9 cellular contexts compared by ENCODE assay signal in the genomic region with DNA sequence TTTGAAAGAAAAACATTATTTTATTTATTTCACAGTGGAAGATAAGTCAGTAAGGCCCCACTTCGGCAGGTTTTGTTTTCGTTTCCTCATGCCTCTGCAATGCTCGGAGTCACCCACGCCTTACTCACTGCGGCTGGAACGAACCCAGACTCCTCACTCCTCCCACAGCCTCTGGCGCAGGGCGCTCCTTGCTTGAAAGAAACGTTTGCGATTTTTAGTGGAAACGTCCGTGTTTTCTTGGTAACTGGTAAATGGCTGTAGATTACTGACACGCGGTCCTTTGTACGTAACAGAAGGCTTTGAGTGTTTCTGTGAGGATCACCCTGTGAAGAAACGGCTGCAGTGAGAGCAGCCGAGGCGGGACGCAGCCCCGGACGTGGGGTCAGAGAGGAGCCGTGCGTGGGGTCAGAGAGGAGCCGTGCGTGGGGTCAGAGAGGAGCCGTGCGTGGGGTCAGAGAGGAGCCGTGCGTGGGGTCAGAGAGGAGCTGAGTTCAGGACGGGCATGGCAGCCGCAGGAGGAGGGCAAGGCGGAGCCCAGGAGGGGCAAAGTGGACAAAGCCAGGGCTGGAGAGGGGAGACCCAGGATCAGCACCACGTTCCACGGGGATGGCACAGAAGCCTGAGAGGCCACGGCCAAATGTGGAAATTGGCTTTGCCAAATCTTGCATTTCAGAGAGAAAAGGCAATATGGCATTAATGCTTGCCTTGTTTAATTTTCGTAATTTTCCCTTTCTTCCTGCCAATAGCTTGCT.
DNase-seq lines count a peak whose midpoint lies in the region; ATAC-seq, FAIRE-seq and TF ChIP-seq lines count a peak whose summit lies in the region.
"Had no signal": no experiment of that assay in that cellular context is flagged by ENCODE, and none has a peak within 500 bp of the region (broad histone marks: within the 10 kb centered on the region; RNA-seq: fewer than 3 reads in every experiment).

No MANE protein-coding gene starts in this region.

- H3K9me3 Mint-ChIP-seq in activated CD4-positive, alpha-beta T cell treated with anti-CD3 and anti-CD28 coated beads, Interleukin-2, amount 10 ng/mL, durations not matched to agents 24 days and 14 days = no peaks in the 10 kb centered on the region

- DNase-seq in H54 (ENCODE audit: insufficient read length, low spot score) (peak; percentile 33), astrocyte of the spinal cord (ENCODE audit: low read depth, low spot score) (peak; percentile 89), kidney epithelial cell (ENCODE audit: low read depth) (peak; percentile 60), stomach (peak; percentile 79), NCI-H187 treated with DMSO at 0.1 percent for 48 hours (lab: John Stamatoyannopoulos, UW) (no peak)
- no peak for DNase-seq in activated T-cell treated with anti-CD3 and anti-CD28 coated beads, Interleukin-2, amount 50 U/mL, for 1 hour
- DNase-seq in activated CD4-positive, alpha-beta T cell treated with anti-CD3 and anti-CD28 coated beads, Interleukin-2, amount 10 ng/mL, durations not matched to agents 24 days and 14 days = no peak

- no peaks in the 10 kb centered on the region for H3K9me3 ChIP-seq in stomach

- H3K4me3 Mint-ChIP-seq in activated CD4-positive, alpha-beta T cell treated with anti-CD3 and anti-CD28 coated beads, Interleukin-2, amount 10 ng/mL, durations not matched to agents 24 days and 14 days = no peak overlapping the region

- H3K4me3 ChIP-seq in astrocyte of the spinal cord (ENCODE audit: low read depth, low read length) (no peak overlapping the region), kidney epithelial cell (ENCODE audit: low read depth, low read length) (peak overlapping the region; percentile 26), stomach (peak overlapping the region; percentile 20 to 42 (median 34))

- no peak for FAIRE-seq in H54 (lab: Jason Lieb, UNC)
- FAIRE-seq: GM12891 had no signal

- peaks cover 7 to 45% (median 18%) of the 10 kb centered on the region in 4 donors for H3K4me1 ChIP-seq in stomach

- H3K36me3 Mint-ChIP-seq in activated CD4-positive, alpha-beta T cell treated with anti-CD3 and anti-CD28 coated beads, Interleukin-2, amount 10 ng/mL, durations not matched to agents 24 days and 14 days (ENCODE audit: low read depth) = no peaks in the 10 kb centered on the region

- no peak overlapping the region for H3K27ac Mint-ChIP-seq in activated CD4-positive, alpha-beta T cell treated with anti-CD3 and anti-CD28 coated beads, Interleukin-2, amount 10 ng/mL, durations not matched to agents 24 days and 14 days

- TF ChIP-seq CTCF in astrocyte of the spinal cord (IDR thresholded peaks at IDR 0.05; ENCODE audit: low read depth, low read length) (no peak), kidney epithelial cell (IDR thresholded peaks at IDR 0.05; ENCODE audit: insufficient read depth, low read length, poor library complexity, severe bottlenecking) (no peak), stomach (IDR thresholded peaks at IDR 0.05) (no peak)

- no peaks in the 10 kb centered on the region for H3K27me3 Mint-ChIP-seq in activated CD4-positive, alpha-beta T cell treated with anti-CD3 and anti-CD28 coated beads, Interleukin-2, amount 10 ng/mL, durations not matched to agents 24 days and 14 days

- H3K27me3 ChIP-seq in kidney epithelial cell (ENCODE audit: control insufficient read depth, insufficient read depth, low read length) (no peaks in the 10 kb centered on the region), stomach (no peaks in the 10 kb centered on the region)

- TF ChIP-seq EP300 in stomach (IDR thresholded peaks at IDR 0.05) = no peak

- TF ChIP-seq POLR2A in H54 (IDR thresholded peaks at IDR 0.05; ENCODE audit: low read depth, low read length) (no peak), stomach (IDR thresholded peaks at IDR 0.05) (no peak)

- H3K4me1 Mint-ChIP-seq in activated CD4-positive, alpha-beta T cell treated with anti-CD3 and anti-CD28 coated beads, Interleukin-2, amount 10 ng/mL, durations not matched to agents 24 days and 14 days = no peaks in the 10 kb centered on the region

- H3K36me3 ChIP-seq in kidney epithelial cell (ENCODE audit: control insufficient read depth, insufficient read depth, low read length) (no peaks in the 10 kb centered on the region), stomach (no peaks in the 10 kb centered on the region)

- WGBS in stomach, 5 donors = 27 to 47% (median 34%) methylated on average over 36 of the region's 36 CpGs

- H3K27ac ChIP-seq in stomach = peak overlapping the region; percentile 69 to 88 (median 86)

- ATAC-seq in GM21717 (IDR thresholded peaks at IDR 0.05; ENCODE audit: unreplicated experiment) = no peak

- in situ Hi-C loops in astrocyte of the spinal cord (cut with HindIII; ENCODE audit: low sequenced_read_pairs) = no loop called here

- intact Hi-C loops in stomach (cut with DNase I; ENCODE audit: low total_unique reads) = no loop called here
- intact Hi-C loops in activated CD4-positive, alpha-beta T cell treated with anti-CD3 and anti-CD28 coated beads, Interleukin-2, amount 10 ng/mL, durations not matched to agents 24 days and 14 days (cut with micrococcal nuclease) = no loop called here

Comparison
In these comparisons a context has a peak if more than half of its experiments do, and no peak if none do; other contexts are left out.
1. DNase-seq: peak in H54 (single experiment), astrocyte of the spinal cord (single experiment), kidney epithelial cell (single experiment) and stomach (single experiment); none in activated T-cell treated with anti-CD3 and anti-CD28 coated beads, Interleukin-2, amount 50 U/mL, for 1 hour (single experiment), activated CD4-positive, alpha-beta T cell treated with anti-CD3 and anti-CD28 coated beads, Interleukin-2, amount 10 ng/mL, durations not matched to agents 24 days and 14 days (single experiment) and NCI-H187 treated with DMSO at 0.1 percent for 48 hours (single experiment).